Comparison of ENCODE assay signal across 18 cellular contexts in genomic region chr7:2393751-2394150, GRCh38.
"Had no signal": no experiment of that assay in that cellular context is flagged by ENCODE, and none has a peak within 500 bp of the region (broad histone marks: within the 10 kb centered on the region; RNA-seq: fewer than 3 reads in every experiment).

No MANE protein-coding gene starts in this region.

- H3K9me3 Mint-ChIP-seq: activated CD8-positive, alpha-beta T cell treated with anti-CD3 and anti-CD28 coated beads for 36 hours; activated naive CD8-positive, alpha-beta T cell treated with anti-CD3 and anti-CD28 coated beads for 36 hours; activated T-helper 17 cell treated with anti-CD3 and anti-CD28 coated beads, Interleukin-2, amount 50 U/mL, for 72 hours; naive thymus-derived CD8-positive, alpha-beta T cell; stimulated activated naive CD8-positive, alpha-beta T cell treated with anti-CD3 and anti-CD28 coated beads, Interleukin-15, Interleukin-2, amounts not matched to agents 100 ng/mL and 50 ng/mL, for 24 hours had no signal

- H3K4me1 Mint-ChIP-seq: activated naive CD8-positive, alpha-beta T cell treated with anti-CD3 and anti-CD28 coated beads for 36 hours had no signal

- ATAC-seq: activated CD8-positive, alpha-beta T cell treated with anti-CD3 and anti-CD28 coated beads for 36 hours; activated T-helper 17 cell treated with anti-CD3 and anti-CD28 coated beads, Interleukin-2, amount 50 U/mL, for 72 hours; naive thymus-derived CD8-positive, alpha-beta T cell had no signal

- H3K27ac Mint-ChIP-seq: activated naive CD8-positive, alpha-beta T cell treated with anti-CD3 and anti-CD28 coated beads for 36 hours; stimulated activated naive CD8-positive, alpha-beta T cell treated with anti-CD3 and anti-CD28 coated beads, Interleukin-15, Interleukin-2, amounts not matched to agents 100 ng/mL and 50 ng/mL, for 24 hours had no signal

- H3K36me3 Mint-ChIP-seq: activated naive CD8-positive, alpha-beta T cell treated with anti-CD3 and anti-CD28 coated beads for 36 hours had no signal

- H3K4me3 Mint-ChIP-seq: activated CD8-positive, alpha-beta T cell treated with anti-CD3 and anti-CD28 coated beads for 36 hours; activated naive CD8-positive, alpha-beta T cell treated with anti-CD3 and anti-CD28 coated beads for 36 hours; naive thymus-derived CD8-positive, alpha-beta T cell; stimulated activated naive CD8-positive, alpha-beta T cell treated with anti-CD3 and anti-CD28 coated beads, Interleukin-15, Interleukin-2, amounts not matched to agents 100 ng/mL and 50 ng/mL, for 24 hours had no signal

- H3K27me3 Mint-ChIP-seq: activated CD8-positive, alpha-beta T cell treated with anti-CD3 and anti-CD28 coated beads for 36 hours; activated naive CD8-positive, alpha-beta T cell treated with anti-CD3 and anti-CD28 coated beads for 36 hours; activated T-helper 17 cell treated with anti-CD3 and anti-CD28 coated beads, Interleukin-2, amount 50 U/mL, for 72 hours; naive thymus-derived CD8-positive, alpha-beta T cell; stimulated activated naive CD8-positive, alpha-beta T cell treated with anti-CD3 and anti-CD28 coated beads, Interleukin-15, Interleukin-2, amounts not matched to agents 100 ng/mL and 50 ng/mL, for 24 hours had no signal

- DNase-seq: activated CD4-positive, alpha-beta T cell treated with anti-CD3 and anti-CD28 coated beads for 48 hours; activated CD4-positive, CD25-positive, alpha-beta regulatory T cell; activated CD8-positive, alpha-beta T cell treated with anti-CD3 and anti-CD28 coated beads for 36 hours; activated naive CD4-positive, alpha-beta T cell; activated naive CD8-positive, alpha-beta T cell treated with anti-CD3 and anti-CD28 coated beads for 36 hours; activated T-cell treated with anti-CD3 and anti-CD28 coated beads, Interleukin-2, amount 50 U/mL, for 1 hour; amniotic stem cell; dorsolateral prefrontal cortex; mesendoderm; naive thymus-derived CD8-positive, alpha-beta T cell; occipital lobe; retina; stimulated activated CD4-positive, alpha-beta T cell treated with anti-CD3 and anti-CD28 coated beads, Interleukin-12 subunit alpha, Interleukin-12 subunit beta, amount 100 ng/mL, for 4 hours; stimulated activated CD4-positive, alpha-beta T cell treated with anti-CD3 and anti-CD28 coated beads, Interleukin-1b, Interleukin-23, amount 100 ng/mL, for 48 hours; T1000; trophoblast cell had no signal
